8 cellular contexts compared by ENCODE assay signal in genomic region chr19:7926727-7927604, GRCh38. TPM values are rescaled to one million over a fixed set of nuclear protein-coding genes. Genes with fewer than 3 reads are reported as not detected.
A peak's percentile ranks its signal among the peaks of the same experiment; 100 is the strongest.
DNase-seq lines count a peak whose midpoint lies in the region; ATAC-seq, FAIRE-seq and TF ChIP-seq lines count a peak whose summit lies in the region.

No MANE protein-coding gene starts in this region.

- TF ChIP-seq EP300 in H1 (IDR thresholded peaks at IDR 0.05; ENCODE audit: borderline replicate concordance in 1 of 2, low read depth in 2 of 2, low read length in 2 of 2): no peak

- no peaks in the 10 kb centered on the region for H3K9me3 ChIP-seq in Caco-2
- H3K9me3 ChIP-seq in MG63: no peaks in the 10 kb centered on the region
- no peaks in the 10 kb centered on the region for H3K9me3 ChIP-seq in H1 (ENCODE audit: insufficient read depth in 2 of 2, low read depth in 1 of 2, low read length in 1 of 2)
- no peaks in the 10 kb centered on the region for H3K9me3 ChIP-seq in neural progenitor cell (ENCODE audit: low read depth)
- no peaks in the 10 kb centered on the region for H3K9me3 ChIP-seq in colonic mucosa

- H2AK5ac ChIP-seq in H1 (ENCODE audit: low read depth, low read length): no peak overlapping the region

- TF ChIP-seq POLR2A in H1 (IDR thresholded peaks at IDR 0.05; ENCODE audit: control extremely low read depth in 1 of 2, low read depth in 2 of 2, low read length in 2 of 2): no peak

- peak overlapping the region; percentile 84; the same call in 1 of the 2 replicates for H4K8ac ChIP-seq in H1 (ENCODE audit: extremely low read depth, insufficient read depth, low read length)

- no peak for TF ChIP-seq RAD21 in H1 (IDR thresholded peaks at IDR 0.05 in 1 of 2, conservative IDR thresholded peaks at IDR 0.05 in 1 of 2; ENCODE audit: low read depth in 2 of 2, low read length in 2 of 2)

- ATAC-seq in HG03135 (IDR thresholded peaks at IDR 0.05; ENCODE audit: unreplicated experiment): no peak

- 93% methylated on average over 25 of the region's 32 CpGs; no CpG with 5 or more reads in 1 of the 2 experiments for WGBS in H1 (ENCODE audit: extremely low coverage in 1 of 2, insufficient coverage in 1 of 2, insufficient read length in 1 of 2, insufficient replicate concordance in 2 of 2, low coverage in 1 of 2, low lambda C conversion rate in 2 of 2, missing lambda C conversion rate in 1 of 2), 2 experiments

- POLR2A ChIA-PET in Caco-2 (lab: Charles Lee) (no interaction called here), H1 (lab: Charles Lee; ENCODE audit: partially characterized antibody) (interaction anchor here (0.7 to 10.4 kb wide), 13 partner anchors 9 to 223 kb away, joined by 3 to 205 read pairs (median 4); partner anchors contain the start of genes FBN3, TGFBR3L and TIMM44)

- H3K4me3 Mint-ChIP-seq in Caco-2 (ENCODE audit: unreplicated experiment): peak overlapping the region; percentile 78
- H3K4me3 Mint-ChIP-seq in neural progenitor cell: peak overlapping the region; percentile 89

- peaks cover 10% of the 10 kb centered on the region for H3K4me1 Mint-ChIP-seq in Caco-2 (ENCODE audit: low read depth, unreplicated experiment)
- H3K4me1 Mint-ChIP-seq in neural progenitor cell: peaks cover 28% of the 10 kb centered on the region

- peaks cover 37% of the 10 kb centered on the region for H3F3A ChIP-seq in neural progenitor cell (ENCODE audit: low read depth)

- intact Hi-C loops in Caco-2 (cut with micrococcal nuclease; ENCODE audit: unreplicated experiment): no loop called here
- intact Hi-C loops in colonic mucosa (cut with DNase I): loop anchor here (10.0 kb wide), 1 partner anchor 72 kb away; no protein-coding TSS in a partner anchor

- no TSS peak for BruUV-seq in Caco-2 (replicated peaks; lab: Mats Ljungman, UMichigan)

- no peak overlapping the region for H4K91ac ChIP-seq in H1 (replicated peaks; ENCODE audit: insufficient read length, low read length)

- TF ChIP-seq CTCF in Caco-2 (IDR thresholded peaks at IDR 0.05; ENCODE audit: insufficient read depth in 1 of 2, low read depth in 1 of 2, low read length in 1 of 2, severe bottlenecking in 1 of 2, unreplicated experiment in 1 of 2) (no peak), H1 (IDR thresholded peaks at IDR 0.05; ENCODE audit: control extremely low read depth in 1 of 3, insufficient read depth in 1 of 3, low read depth in 1 of 3, low read length in 3 of 3) (no peak), neural progenitor cell (IDR thresholded peaks at IDR 0.05) (no peak), colonic mucosa (IDR thresholded peaks at IDR 0.05) (no peak)

- H4K20me1 ChIP-seq in H1 (replicated peaks in 1 of 2; ENCODE audit: control insufficient read depth in 1 of 2, insufficient read depth in 2 of 2, low read length in 2 of 2) (peaks cover 8 to 20% of the 10 kb centered on the region in 2 experiments), neural progenitor cell (ENCODE audit: low read depth) (peaks cover 53% of the 10 kb centered on the region)

- no peak overlapping the region for H3K18ac ChIP-seq in H1 (ENCODE audit: extremely low read depth, low read length)

- H3K27me3 Mint-ChIP-seq in Caco-2 (ENCODE audit: insufficient read depth, unreplicated experiment) (no peaks in the 10 kb centered on the region), neural progenitor cell (ENCODE audit: insufficient read depth, low read depth) (peaks cover 12% of the 10 kb centered on the region)

- H3K23me2 ChIP-seq in H1 (ENCODE audit: low read depth, low read length): peaks cover 4% of the 10 kb centered on the region; the same call in 1 of the 2 replicates

- H4K5ac ChIP-seq in H1 (ENCODE audit: insufficient read length, low read depth, low read length): no peak overlapping the region

- no peak overlapping the region for H3K56ac ChIP-seq in H1 (replicated peaks; ENCODE audit: insufficient read length, low read depth, low read length)

- no peak overlapping the region for H2BK12ac ChIP-seq in H1 (ENCODE audit: low read depth, low read length)

- H3K4me2 ChIP-seq in H1 (ENCODE audit: insufficient read depth in 1 of 2, low read depth in 2 of 2, low read length in 2 of 2) (peak overlapping the region; percentile 4 to 91; a peak in 2 of 4 replicates), neural progenitor cell (peak overlapping the region; percentile 77)

- H3K4me3 ChIP-seq in Caco-2 (ENCODE audit: low read depth, low read length) (no peak overlapping the region), MG63 (no peak overlapping the region), H1 (ENCODE audit: extremely low read depth in 1 of 4, insufficient read depth in 2 of 4, low read depth in 3 of 4, low read length in 4 of 4) (peak overlapping the region in 1 of 4 experiments; percentile 59; a peak in 1 of 8 replicates), neural progenitor cell (peak overlapping the region; percentile 60), colonic mucosa (no peak overlapping the region)

- H3K23ac ChIP-seq in H1 (ENCODE audit: insufficient read length): no peak overlapping the region

- no peak for FAIRE-seq in H1 (lab: Jason Lieb, UNC)

- H3K36me3 Mint-ChIP-seq in Caco-2 (ENCODE audit: insufficient read depth, unreplicated experiment): peaks cover 69% of the 10 kb centered on the region
- H3K36me3 Mint-ChIP-seq in neural progenitor cell: peaks cover 7% of the 10 kb centered on the region

- H3K79me2 ChIP-seq in H1 (ENCODE audit: control insufficient read depth in 1 of 2, insufficient read depth in 2 of 2, low read length in 2 of 2) (no peaks in the 10 kb centered on the region), neural progenitor cell (ENCODE audit: low read depth) (peaks cover 8% of the 10 kb centered on the region)

- CTCF ChIA-PET in Caco-2 (lab: Charles Lee): interaction anchor here (0.7 to 1.8 kb wide), 2 partner anchors 9 to 65 kb away, joined by 4 read pairs; no protein-coding TSS in a partner anchor
- CTCF ChIA-PET in H1 (lab: Charles Lee; ENCODE audit: partially characterized antibody): interaction anchor here (0.7 to 1.9 kb wide), 14 partner anchors 9 to 74 kb away, joined by 3 to 10 read pairs (median 4); partner anchors contain the start of gene TGFBR3L

- H3K27me3 ChIP-seq in Caco-2 (replicated peaks; ENCODE audit: control insufficient read depth, insufficient read depth, low read length) (no peaks in the 10 kb centered on the region), MG63 (no peaks in the 10 kb centered on the region), H1 (replicated peaks in 1 of 4; ENCODE audit: control insufficient read depth in 3 of 4, extremely low read depth in 1 of 4, insufficient read depth in 3 of 4, low read length in 3 of 4) (no peaks in the 10 kb centered on the region), neural progenitor cell (no peaks in the 10 kb centered on the region), colonic mucosa (no peaks in the 10 kb centered on the region)

- no peak overlapping the region for H3K4ac ChIP-seq in H1 (replicated peaks; ENCODE audit: insufficient read length, low read depth, low read length)

- H3K9me3 Mint-ChIP-seq in Caco-2 (ENCODE audit: unreplicated experiment) (no peaks in the 10 kb centered on the region), neural progenitor cell (no peaks in the 10 kb centered on the region)

- H2BK20ac ChIP-seq in H1 (ENCODE audit: low read length): no peak overlapping the region

- H2BK15ac ChIP-seq in H1 (ENCODE audit: low read length): no peak overlapping the region

- H3K79me1 ChIP-seq in H1 (ENCODE audit: low read depth, low read length): no peaks in the 10 kb centered on the region

- H3K36me3 ChIP-seq in Caco-2 (ENCODE audit: control insufficient read depth, insufficient read depth, low read length) (no peaks in the 10 kb centered on the region; the same call in 1 of the 2 replicates), MG63 (peaks cover 62% of the 10 kb centered on the region), H1 (ENCODE audit: control insufficient read depth in 2 of 4, insufficient read depth in 4 of 4, low read length in 3 of 4) (peaks cover 3 to 17% (median 11%) of the 10 kb centered on the region in 4 experiments; a peak in 6 of 8 replicates), neural progenitor cell (no peaks in the 10 kb centered on the region), colonic mucosa (peaks cover 4% of the 10 kb centered on the region)

- H3K27ac ChIP-seq in H1 (ENCODE audit: low read depth, low read length) (no peak overlapping the region), neural progenitor cell (no peak overlapping the region), colonic mucosa (no peak overlapping the region)

- no peak overlapping the region for H2BK120ac ChIP-seq in H1 (replicated peaks; ENCODE audit: low read depth, low read length)

- DNase-seq in Caco-2 (no peak), MG63 (peak; percentile 10), H1 (ENCODE audit: low read depth in 1 of 2, low spot score in 2 of 2) (no peak), neural progenitor cell (ENCODE audit: low spot score) (no peak), colonic mucosa (no peak), inferior parietal cortex (ENCODE audit: extremely low spot score) (no peak), NCI-H446 treated with DMSO at 0.1 percent for 48 hours (lab: John Stamatoyannopoulos, UW) (no peak)

- H3K4me1 ChIP-seq in Caco-2: peaks cover 16% of the 10 kb centered on the region
- H3K4me1 ChIP-seq in H1 (replicated peaks in 1 of 4; ENCODE audit: control insufficient read depth in 3 of 4, insufficient read depth in 4 of 4, low read length in 3 of 4): peaks cover 0 to 8% (median 2%) of the 10 kb centered on the region in 4 experiments; a peak in 5 of 7 replicates
- no peaks in the 10 kb centered on the region for H3K4me1 ChIP-seq in neural progenitor cell
- no peaks in the 10 kb centered on the region for H3K4me1 ChIP-seq in colonic mucosa

- H2AFZ ChIP-seq in H1 (ENCODE audit: low read length) (no peak overlapping the region), neural progenitor cell (replicated peaks) (no peak overlapping the region)

- no peak overlapping the region for H3K14ac ChIP-seq in H1 (ENCODE audit: insufficient read length)

- H3K9ac ChIP-seq in H1 (replicated peaks in 1 of 4; ENCODE audit: extremely low read depth in 1 of 4, low read depth in 3 of 4, low read length in 3 of 4): no peak overlapping the region
- H3K9ac ChIP-seq in neural progenitor cell: no peak overlapping the region
- no peak overlapping the region for H3K9ac ChIP-seq in colonic mucosa (ENCODE audit: low read depth in 2 of 2, low read length in 2 of 2)

- H3K27ac Mint-ChIP-seq in Caco-2 (ENCODE audit: unreplicated experiment) (peak overlapping the region; percentile 86), neural progenitor cell (peak overlapping the region; percentile 87)

- no peak overlapping the region for H2BK5ac ChIP-seq in H1 (ENCODE audit: low read depth, low read length)

RNA-seq across cellular contexts. Expression of gene CTXN1, which starts 1.0 kb away (rescaled TPM):
- 7.4 and 9.1 TPM in 2 replicates for total RNA-seq in Caco-2 (2022)
- total RNA-seq in MG63 (2014; rRNA removed; shearing (Covaris generic); ENCODE audit: low replicate concordance): 8.5 and 16.2 TPM in 2 replicates
- 58.0 and 64.5 TPM in 2 replicates for total RNA-seq in H1 (2021; fragmentation: NEBNext Ultra II Directional; extraction: Animal tissue kit (Norgen Biotek cat#: 25700))
- polyA plus RNA-seq in H1 (2011; rRNA removed): 16.4 and 39.1 TPM in 2 replicates
- polyA plus RNA-seq in H1 (2011; cell fraction: cytosol; rRNA removed): 15.2 TPM
- 29.7 TPM for polyA plus RNA-seq in H1 (2011; cell fraction: nucleus; rRNA removed)
- 13.0 to 35.0 TPM (median 34.2 TPM) in 4 replicates for polyA plus RNA-seq in H1 (2012, experiment 1 of 2)
- polyA plus RNA-seq in H1 (2012, experiment 2 of 2): 25.9 TPM
- polyA plus RNA-seq in H1 (2013, experiment 1 of 2): 44.9 TPM
- polyA plus RNA-seq in H1 (2013, experiment 2 of 2): 51.0 TPM
- polyA minus RNA-seq in H1 (2011; rRNA and poly(A)+ RNA removed): 0.54 and 1.6 TPM in 2 replicates
- polyA minus RNA-seq in H1 (2011; cell fraction: cytosol; rRNA and poly(A)+ RNA removed): 38.1 TPM
- polyA minus RNA-seq in H1 (2011; cell fraction: nucleus; rRNA and poly(A)+ RNA removed): 17.8 TPM
- 3.7 and 34.3 TPM in 2 replicates for total RNA-seq in neural progenitor cell (ENCODE audit: low replicate concordance)
- 1 to 10 TPM; 1.5 to 4.4 TPM for total RNA-seq in colonic mucosa

RNA-seq across cellular contexts. Expression of gene SNAPC2, which starts 6.8 kb away (rescaled TPM):
- 8.8 and 10.4 TPM in 2 replicates for total RNA-seq in Caco-2 (2022)
- total RNA-seq in MG63 (2014; rRNA removed; shearing (Covaris generic); ENCODE audit: low replicate concordance): 39.9 and 45.1 TPM in 2 replicates
- total RNA-seq in H1 (2021; fragmentation: NEBNext Ultra II Directional; extraction: Animal tissue kit (Norgen Biotek cat#: 25700)): 20.3 and 22.9 TPM in 2 replicates
- polyA plus RNA-seq in H1 (2011; rRNA removed): 18.2 and 29.0 TPM in 2 replicates
- 16.9 TPM for polyA plus RNA-seq in H1 (2011; cell fraction: cytosol; rRNA removed)
- 29.6 TPM for polyA plus RNA-seq in H1 (2011; cell fraction: nucleus; rRNA removed)
- polyA plus RNA-seq in H1 (2012, experiment 1 of 2): 20.8 to 23.5 TPM (median 21.4 TPM) in 4 replicates
- 25.4 TPM for polyA plus RNA-seq in H1 (2012, experiment 2 of 2)
- polyA plus RNA-seq in H1 (2013, experiment 1 of 2): 27.7 TPM
- polyA plus RNA-seq in H1 (2013, experiment 2 of 2): 29.0 TPM
- 5.7 and 6.0 TPM in 2 replicates for polyA minus RNA-seq in H1 (2011; rRNA and poly(A)+ RNA removed)
- 13.8 TPM for polyA minus RNA-seq in H1 (2011; cell fraction: cytosol; rRNA and poly(A)+ RNA removed)
- polyA minus RNA-seq in H1 (2011; cell fraction: nucleus; rRNA and poly(A)+ RNA removed): 9.5 TPM
- 5.7 and 20.7 TPM in 2 replicates for total RNA-seq in neural progenitor cell (ENCODE audit: low replicate concordance)
- 10 to 100 TPM; 13.4 to 15.4 TPM for total RNA-seq in colonic mucosa

RNA-seq across cellular contexts. Expression of gene TGFBR3L, which starts 12.3 kb away (rescaled TPM):
- total RNA-seq in Caco-2 (2022): 9.8 and 10.8 TPM in 2 replicates
- total RNA-seq in MG63 (2014; rRNA removed; shearing (Covaris generic); ENCODE audit: low replicate concordance): 0.46 TPM in 1 of 2 replicates, not detected in the other
- 3.7 and 4.3 TPM in 2 replicates for total RNA-seq in H1 (2021; fragmentation: NEBNext Ultra II Directional; extraction: Animal tissue kit (Norgen Biotek cat#: 25700))
- polyA plus RNA-seq in H1 (2011; rRNA removed): 3.1 and 8.9 TPM in 2 replicates
- polyA plus RNA-seq in H1 (2011; cell fraction: cytosol; rRNA removed): 2.2 TPM
- 3.3 TPM for polyA plus RNA-seq in H1 (2011; cell fraction: nucleus; rRNA removed)
- polyA plus RNA-seq in H1 (2012, experiment 1 of 2): 3.3 to 6.1 TPM (median 4.6 TPM) in 4 replicates
- 2.7 TPM for polyA plus RNA-seq in H1 (2012, experiment 2 of 2)
- polyA plus RNA-seq in H1 (2013, experiment 1 of 2): 5.3 TPM
- polyA plus RNA-seq in H1 (2013, experiment 2 of 2): 5.7 TPM
- polyA minus RNA-seq in H1 (2011; rRNA and poly(A)+ RNA removed): not detected in 2 replicates
- polyA minus RNA-seq in H1 (2011; cell fraction: cytosol; rRNA and poly(A)+ RNA removed): 3.7 TPM
- 2.4 TPM for polyA minus RNA-seq in H1 (2011; cell fraction: nucleus; rRNA and poly(A)+ RNA removed)
- total RNA-seq in neural progenitor cell (ENCODE audit: low replicate concordance): 0.99 and 1.8 TPM in 2 replicates
- total RNA-seq in colonic mucosa: not detected

RNA-seq across cellular contexts. Expression of gene TIMM44, which starts 16.5 kb away (rescaled TPM):
- total RNA-seq in Caco-2 (2022) (129 and 146 TPM in 2 replicates), neural progenitor cell (ENCODE audit: low replicate concordance) (43.7 and 59.5 TPM in 2 replicates), colonic mucosa (100 to 1,000 TPM in 1 of 2 donors, 10 to 100 TPM in 1; 50.8 to 118 TPM)
- 132 and 210 TPM in 2 replicates for total RNA-seq in MG63 (2014; rRNA removed; shearing (Covaris generic); ENCODE audit: low replicate concordance)
- total RNA-seq in H1 (2021; fragmentation: NEBNext Ultra II Directional; extraction: Animal tissue kit (Norgen Biotek cat#: 25700)): 123 and 131 TPM in 2 replicates
- 150 and 182 TPM in 2 replicates for polyA plus RNA-seq in H1 (2011; rRNA removed)
- polyA plus RNA-seq in H1 (2011; cell fraction: cytosol; rRNA removed): 146 TPM
- 233 TPM for polyA plus RNA-seq in H1 (2011; cell fraction: nucleus; rRNA removed)
- 104 to 111 TPM (median 110 TPM) in 4 replicates for polyA plus RNA-seq in H1 (2012, experiment 1 of 2)
- 96.8 TPM for polyA plus RNA-seq in H1 (2012, experiment 2 of 2)
- polyA plus RNA-seq in H1 (2013, experiment 1 of 2): 82.6 TPM
- polyA plus RNA-seq in H1 (2013, experiment 2 of 2): 83.2 TPM
- 39.9 and 48.1 TPM in 2 replicates for polyA minus RNA-seq in H1 (2011; rRNA and poly(A)+ RNA removed)
- 68.8 TPM for polyA minus RNA-seq in H1 (2011; cell fraction: cytosol; rRNA and poly(A)+ RNA removed)
- polyA minus RNA-seq in H1 (2011; cell fraction: nucleus; rRNA and poly(A)+ RNA removed): 56.9 TPM

RNA-seq across cellular contexts. Expression of gene MAP2K7, which starts 23.3 kb away (rescaled TPM):
- total RNA-seq in Caco-2 (2022): 37.4 and 42.6 TPM in 2 replicates
- 21.2 and 38.6 TPM in 2 replicates for total RNA-seq in MG63 (2014; rRNA removed; shearing (Covaris generic); ENCODE audit: low replicate concordance)
- total RNA-seq in H1 (2021; fragmentation: NEBNext Ultra II Directional; extraction: Animal tissue kit (Norgen Biotek cat#: 25700)): 38.3 and 41.5 TPM in 2 replicates
- 8.9 and 16.6 TPM in 2 replicates for polyA plus RNA-seq in H1 (2011; rRNA removed)
- 16.5 TPM for polyA plus RNA-seq in H1 (2011; cell fraction: cytosol; rRNA removed)
- 35.7 TPM for polyA plus RNA-seq in H1 (2011; cell fraction: nucleus; rRNA removed)
- polyA plus RNA-seq in H1 (2012, experiment 1 of 2): 20.9 to 28.0 TPM (median 25.4 TPM) in 4 replicates
- polyA plus RNA-seq in H1 (2012, experiment 2 of 2): 25.2 TPM
- 28.9 TPM for polyA plus RNA-seq in H1 (2013, experiment 1 of 2)
- polyA plus RNA-seq in H1 (2013, experiment 2 of 2): 27.2 TPM
- polyA minus RNA-seq in H1 (2011; rRNA and poly(A)+ RNA removed): 9.2 and 11.4 TPM in 2 replicates
- polyA minus RNA-seq in H1 (2011; cell fraction: cytosol; rRNA and poly(A)+ RNA removed): 17.8 TPM
- 14.4 TPM for polyA minus RNA-seq in H1 (2011; cell fraction: nucleus; rRNA and poly(A)+ RNA removed)
- 14.4 and 20.7 TPM in 2 replicates for total RNA-seq in neural progenitor cell (ENCODE audit: low replicate concordance)
- 10 to 100 TPM; 26.3 to 38.3 TPM for total RNA-seq in colonic mucosa
